In genomic region chr10:6722616-6723004, GRCh38 we compare ENCODE assay signal across 15 cellular contexts.
DNase-seq lines count a peak whose midpoint lies in the region; ATAC-seq and TF ChIP-seq lines count a peak whose summit lies in the region.
"Had no signal": no experiment of that assay in that cellular context is flagged by ENCODE, and none has a peak within 500 bp of the region (broad histone marks: within the 10 kb centered on the region; RNA-seq: fewer than 3 reads in every experiment).

No MANE protein-coding gene starts in this region.

- H3K36me3 Mint-ChIP-seq in Calu3 (ENCODE audit: insufficient read depth, unreplicated experiment) (peaks cover 17% of the 10 kb centered on the region), nephron (ENCODE audit: low read depth) (no peaks in the 10 kb centered on the region)
- H3K36me3 Mint-ChIP-seq: T-cell had no signal

- no peak overlapping the region for H3K4me3 ChIP-seq in choroid plexus epithelial cell (ENCODE audit: low read depth, low read length)

- ATAC-seq in GM21367 (IDR thresholded peaks at IDR 0.05; ENCODE audit: unreplicated experiment) (no peak), GM18868 (IDR thresholded peaks at IDR 0.05; ENCODE audit: unreplicated experiment) (no peak)
- ATAC-seq: effector memory CD8-positive, alpha-beta T cell; T-cell had no signal

- peak; percentile 70 for DNase-seq in Calu3
- DNase-seq in HT1080 (ENCODE audit: low read depth), result peak; percentile 68
- peak; percentile 24 for DNase-seq in choroid plexus epithelial cell (ENCODE audit: low read depth)
- DNase-seq in NCI-H2227 treated with DMSO at 0.1 percent for 48 hours (lab: John Stamatoyannopoulos, UW), result no peak
- no peak for DNase-seq in stimulated activated naive CD4-positive, alpha-beta T cell (lab: John Stamatoyannopoulos, UW)
- DNase-seq: activated CD8-positive, alpha-beta memory T cell treated with anti-CD3 and anti-CD28 coated beads for 24 hours; amygdala; effector memory CD8-positive, alpha-beta T cell; NCI-H1694 treated with DMSO at 0.1 percent for 48 hours; NK-92 treated with Interleukin-12 subunit alpha and Interleukin-12 subunit beta, amount 100 ng/mL, for 24 hours; small intestine; T-cell had no signal

- H3K27ac Mint-ChIP-seq in Calu3 (ENCODE audit: unreplicated experiment), result peak overlapping the region; percentile 95
- peak overlapping the region in 2 of 3 experiments; percentile 56 to 61 for H3K27ac Mint-ChIP-seq in nephron
- H3K27ac Mint-ChIP-seq: effector memory CD8-positive, alpha-beta T cell; T-cell had no signal

- H3K4me1 Mint-ChIP-seq in Calu3 (ENCODE audit: low read depth, unreplicated experiment) (peaks cover 52% of the 10 kb centered on the region), nephron (peaks cover 14% of the 10 kb centered on the region)
- H3K4me1 Mint-ChIP-seq: T-cell had no signal

- H3K27me3 Mint-ChIP-seq in Calu3 (ENCODE audit: unreplicated experiment), result no peaks in the 10 kb centered on the region
- peaks cover 7% of the 10 kb centered on the region for H3K27me3 Mint-ChIP-seq in nephron (ENCODE audit: low read depth)

- intact Hi-C loops in Calu3 (cut with micrococcal nuclease; ENCODE audit: unreplicated experiment), result loop anchor here (2.0 kb wide), 1 partner anchor 18 kb away; no protein-coding TSS in a partner anchor

- BruUV-seq in Calu3 (replicated peaks; lab: Mats Ljungman, UMichigan), result no TSS peak

- peak overlapping the region; percentile 43 for H3K4me3 Mint-ChIP-seq in Calu3 (ENCODE audit: low read depth, unreplicated experiment)
- H3K4me3 Mint-ChIP-seq in nephron, result no peak overlapping the region
- H3K4me3 Mint-ChIP-seq: effector memory CD8-positive, alpha-beta T cell; T-cell had no signal

- TF ChIP-seq CTCF in Calu3 (IDR thresholded peaks at IDR 0.05; ENCODE audit: unreplicated experiment), result no peak
- TF ChIP-seq CTCF in choroid plexus epithelial cell (conservative IDR thresholded peaks at IDR 0.05; ENCODE audit: low read depth, low read length), result no peak
- no peak for TF ChIP-seq CTCF in nephron (IDR thresholded peaks at IDR 0.05; ENCODE audit: unreplicated experiment in 3 of 3)

- CTCF ChIA-PET in Calu3 (lab: Charles Lee), result interaction anchor here (0.6 to 2.5 kb wide), 3 partner anchors 12 to 471 kb away, joined by 3 to 12 read pairs (median 5); no protein-coding TSS in a partner anchor

- H3K9me3 Mint-ChIP-seq in Calu3 (ENCODE audit: low read depth, unreplicated experiment) (no peaks in the 10 kb centered on the region), nephron (no peaks in the 10 kb centered on the region)
- H3K9me3 Mint-ChIP-seq: effector memory CD8-positive, alpha-beta T cell had no signal

Comparison
In these comparisons a context has a peak if more than half of its experiments do, and no peak if none do; other contexts are left out.
1. DNase-seq: peak in Calu3 (single experiment), HT1080 (single experiment) and choroid plexus epithelial cell (single experiment); none in NCI-H2227 treated with DMSO at 0.1 percent for 48 hours (single experiment) and stimulated activated naive CD4-positive, alpha-beta T cell (0 of 6).